Comparison of ENCODE assay signal across 17 cellular contexts in the genomic region with DNA sequence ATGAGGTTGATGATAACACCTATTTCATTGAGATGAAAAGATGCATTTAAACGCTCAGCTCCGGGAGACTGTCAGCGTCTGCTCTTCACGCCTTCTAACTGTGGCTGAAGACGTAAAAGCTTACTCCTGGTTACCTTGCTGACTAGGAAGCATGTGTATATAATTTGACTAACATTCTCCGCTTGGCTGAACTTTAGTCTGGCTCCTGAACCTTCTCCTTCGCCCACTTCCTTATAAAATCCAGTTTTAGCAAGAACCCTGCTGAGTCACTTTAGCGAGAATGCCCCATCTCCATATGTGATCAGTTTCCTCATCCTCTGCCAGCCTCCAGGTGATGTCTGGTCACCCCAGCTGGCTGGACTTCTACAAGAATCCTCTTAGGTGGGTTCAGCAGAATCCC. TPM values are rescaled to one million over a fixed set of nuclear protein-coding genes. Genes with fewer than 3 reads are reported as not detected.
DNase-seq lines count a peak whose midpoint lies in the region; ATAC-seq and TF ChIP-seq lines count a peak whose summit lies in the region.
"Had no signal": no experiment of that assay in that cellular context is flagged by ENCODE, and none has a peak within 500 bp of the region (broad histone marks: within the 10 kb centered on the region; RNA-seq: fewer than 3 reads in every experiment).

No MANE protein-coding gene starts in this region.

- H3K27ac ChIP-seq in neural progenitor cell, result no peak overlapping the region
- no peak overlapping the region for H3K27ac ChIP-seq in A673 (ENCODE audit: low read depth, low read length, poor library complexity, severe bottlenecking)
- H3K27ac ChIP-seq: 22Rv1, ovary, spleen, thyroid gland had no signal

- H3F3A ChIP-seq in neural progenitor cell (ENCODE audit: low read depth), result peaks cover 5% of the 10 kb centered on the region

- no peak overlapping the region for H3K4me3 ChIP-seq in NB4 (ENCODE audit: low read depth, low read length)
- no peak overlapping the region for H3K4me3 ChIP-seq in epithelial cell of esophagus (ENCODE audit: low read length)
- no peak overlapping the region for H3K4me3 ChIP-seq in neural progenitor cell
- H3K4me3 ChIP-seq in A673 (ENCODE audit: low read depth, low read length, poor library complexity, severe bottlenecking), result no peak overlapping the region
- H3K4me3 ChIP-seq: GM12878, ovary, spleen, thyroid gland had no signal

- BruUV-seq in A673 (replicated peaks; lab: Mats Ljungman, UMichigan), result no TSS peak

- no peaks in the 10 kb centered on the region for H3K79me2 ChIP-seq in neural progenitor cell (ENCODE audit: low read depth)

- H3K27me3 ChIP-seq in neural progenitor cell (no peaks in the 10 kb centered on the region), A673 (replicated peaks; ENCODE audit: insufficient read depth, low read depth, low read length, poor library complexity) (peaks cover 5% of the 10 kb centered on the region)
- H3K27me3 ChIP-seq: ovary, thyroid gland had no signal

- H3K4me1 ChIP-seq in neural progenitor cell, result peaks cover 26% of the 10 kb centered on the region
- no peaks in the 10 kb centered on the region for H3K4me1 ChIP-seq in A673 (ENCODE audit: insufficient read depth, low read length, poor library complexity, severe bottlenecking)

- DNase-seq in DMS 273 (lab: John Stamatoyannopoulos, UW; ENCODE audit: unreplicated experiment), result peak; percentile 54
- DNase-seq in DMS 273 treated with DMSO at 0.1 percent for 48 hours (lab: John Stamatoyannopoulos, UW), result no peak
- peak; percentile 26 for DNase-seq in NB4 (ENCODE audit: low read depth)
- DNase-seq in epithelial cell of esophagus (ENCODE audit: low read depth), result peak; percentile 80
- no peak for DNase-seq in neural progenitor cell (ENCODE audit: low spot score)
- DNase-seq in A673 (ENCODE audit: low spot score), result no peak
- DNase-seq in activated T-cell treated with anti-CD3 and anti-CD28 coated beads, Interleukin-2, amount 50 U/mL, for 24 hours, result no peak
- DNase-seq: caudate nucleus, Karpas-422, ovary, spleen had no signal

- no peaks in the 10 kb centered on the region for H3K9me3 ChIP-seq in neural progenitor cell (ENCODE audit: low read depth)
- no peaks in the 10 kb centered on the region for H3K9me3 ChIP-seq in A673 (ENCODE audit: low read depth, low read length, poor library complexity, severe bottlenecking)
- H3K9me3 ChIP-seq: ovary, spleen, thyroid gland had no signal

- intact Hi-C loops in A673 (cut with micrococcal nuclease; ENCODE audit: unreplicated experiment), result no loop called here

- TF ChIP-seq CTCF in NB4 (IDR thresholded peaks at IDR 0.05; ENCODE audit: low read depth, low read length) (no peak), epithelial cell of esophagus (IDR thresholded peaks at IDR 0.05; ENCODE audit: insufficient read depth, low read depth, low read length, missing control alignments) (no peak), neural progenitor cell (IDR thresholded peaks at IDR 0.05) (no peak), A673 (conservative IDR thresholded peaks at IDR 0.05; ENCODE audit: low read depth, low read length) (no peak)

- H3K36me3 ChIP-seq in neural progenitor cell (no peaks in the 10 kb centered on the region), A673 (ENCODE audit: insufficient read depth, low read length, poor library complexity, severe bottlenecking) (no peaks in the 10 kb centered on the region)
- H3K36me3 ChIP-seq: ovary, spleen, thyroid gland had no signal

- H4K20me1 ChIP-seq in neural progenitor cell (ENCODE audit: low read depth), result no peaks in the 10 kb centered on the region

- peaks cover 22% of the 10 kb centered on the region for H3K4me1 Mint-ChIP-seq in neural progenitor cell
- peaks cover 21% of the 10 kb centered on the region for H3K4me1 Mint-ChIP-seq in activated T-cell treated with anti-CD3 and anti-CD28 coated beads, Interleukin-2, amount 50 U/mL, for 24 hours (ENCODE audit: low read depth)
- H3K4me1 Mint-ChIP-seq: activated naive CD4-positive, alpha-beta T cell treated with anti-CD3 and anti-CD28 coated beads, Interleukin-2, amount 50 U/mL, for 24 hours had no signal

- TF ChIP-seq POLR2A in NB4 (IDR thresholded peaks at IDR 0.05; ENCODE audit: extremely low read depth, insufficient read length), result no peak

- CTCF ChIA-PET in A673 (lab: Charles Lee), result no interaction called here

- H3K27ac Mint-ChIP-seq in neural progenitor cell, result peak overlapping the region; percentile 25
- no peak overlapping the region for H3K27ac Mint-ChIP-seq in activated T-cell treated with anti-CD3 and anti-CD28 coated beads, Interleukin-2, amount 50 U/mL, for 24 hours
- H3K27ac Mint-ChIP-seq: activated naive CD4-positive, alpha-beta T cell treated with anti-CD3 and anti-CD28 coated beads, Interleukin-2, amount 50 U/mL, for 24 hours had no signal

- no peak overlapping the region for H3K9ac ChIP-seq in neural progenitor cell

- no peaks in the 10 kb centered on the region for H3K36me3 Mint-ChIP-seq in neural progenitor cell
- no peaks in the 10 kb centered on the region for H3K36me3 Mint-ChIP-seq in activated T-cell treated with anti-CD3 and anti-CD28 coated beads, Interleukin-2, amount 50 U/mL, for 24 hours (ENCODE audit: low read depth)

- no peak for ATAC-seq in HG02840 (IDR thresholded peaks at IDR 0.05; ENCODE audit: low FRiP score, unreplicated experiment)
- ATAC-seq: Panc1 had no signal

- no peak overlapping the region for H2AFZ ChIP-seq in neural progenitor cell (replicated peaks)

- H3K4me2 ChIP-seq in neural progenitor cell, result peak overlapping the region; percentile 26

- POLR2A ChIA-PET in A673 (lab: Charles Lee; ENCODE audit: low non-redundant PET), result no interaction called here

- no peaks in the 10 kb centered on the region for H3K9me3 Mint-ChIP-seq in neural progenitor cell
- no peaks in the 10 kb centered on the region for H3K9me3 Mint-ChIP-seq in activated T-cell treated with anti-CD3 and anti-CD28 coated beads, Interleukin-2, amount 50 U/mL, for 24 hours
- H3K9me3 Mint-ChIP-seq: activated naive CD4-positive, alpha-beta T cell treated with anti-CD3 and anti-CD28 coated beads, Interleukin-2, amount 50 U/mL, for 24 hours had no signal

- H3K27me3 Mint-ChIP-seq in neural progenitor cell (ENCODE audit: insufficient read depth, low read depth), result peaks cover 8% of the 10 kb centered on the region
- H3K27me3 Mint-ChIP-seq in activated T-cell treated with anti-CD3 and anti-CD28 coated beads, Interleukin-2, amount 50 U/mL, for 24 hours, result peaks cover 47% of the 10 kb centered on the region

- no peak overlapping the region for H3K4me3 Mint-ChIP-seq in neural progenitor cell
- no peak overlapping the region for H3K4me3 Mint-ChIP-seq in activated T-cell treated with anti-CD3 and anti-CD28 coated beads, Interleukin-2, amount 50 U/mL, for 24 hours
- H3K4me3 Mint-ChIP-seq: activated naive CD4-positive, alpha-beta T cell treated with anti-CD3 and anti-CD28 coated beads, Interleukin-2, amount 50 U/mL, for 24 hours had no signal

RNA-seq across cellular contexts. Expression of a gene that starts 12.7 kb away (rescaled TPM):
- total RNA-seq in neural progenitor cell (ENCODE audit: low replicate concordance), result 0.28 TPM in 1 of 2 replicates, not detected in the other
- not detected in 2 replicates for total RNA-seq in A673 (2021)
- total RNA-seq: GM12878, thyroid gland had no signal

Comparison
In these comparisons a context has a peak if more than half of its experiments do, and no peak if none do; other contexts are left out.
1. DNase-seq: peak in DMS 273 (single experiment), NB4 (single experiment) and epithelial cell of esophagus (single experiment); none in DMS 273 treated with DMSO at 0.1 percent for 48 hours (single experiment), neural progenitor cell (single experiment), A673 (single experiment) and activated T-cell treated with anti-CD3 and anti-CD28 coated beads, Interleukin-2, amount 50 U/mL, for 24 hours (single experiment).